1 cellular context compared by ENCODE assay signal in genomic region chr19:4234142-4234861, GRCh38.
TF ChIP-seq lines count a peak whose summit lies in the region.

No MANE protein-coding gene starts in this region.

TF ChIP-seq in HepG2, 621 proteins besides CTCF, POLR2A, EP300 and RAD21 (continued from another document and continues in another):
- TF ChIP-seq GPN1 (CRISPR knock-in tag; IDR thresholded peaks at IDR 0.05; ENCODE audit: borderline replicate concordance), result no peak
- no peak for TF ChIP-seq ISL2 (CRISPR knock-in tag; IDR thresholded peaks at IDR 0.05)
- peak; percentile 37; the same call in 1 of the 2 replicates for TF ChIP-seq IRF9 (CRISPR knock-in tag; IDR thresholded peaks at IDR 0.05; ENCODE audit: borderline replicate concordance)
- TF ChIP-seq CHD4 (IDR thresholded peaks at IDR 0.05; ENCODE audit: borderline replicate concordance, low read length), result no peak
- no peak; the same call in 1 of the 2 replicates for TF ChIP-seq ZNF414 (CRISPR knock-in tag; IDR thresholded peaks at IDR 0.05)
- no peak for TF ChIP-seq ZXDC (CRISPR knock-in tag; IDR thresholded peaks at IDR 0.05)
- no peak for TF ChIP-seq NFATC3 (CRISPR knock-in tag; IDR thresholded peaks at IDR 0.05)
- TF ChIP-seq ZNF350 (CRISPR knock-in tag; IDR thresholded peaks at IDR 0.05; ENCODE audit: borderline replicate concordance, low read depth), result no peak
- TF ChIP-seq TBX2 (CRISPR knock-in tag; IDR thresholded peaks at IDR 0.05; ENCODE audit: borderline replicate concordance), result no peak
- no peak for TF ChIP-seq ZNF615 (CRISPR knock-in tag; IDR thresholded peaks at IDR 0.05; ENCODE audit: borderline replicate concordance)
- no peak for TF ChIP-seq SOX13 (IDR thresholded peaks at IDR 0.05)
- peak in 1 of 2 experiments; percentile 32; a peak in 1 of 4 replicates for TF ChIP-seq SOX13 (CRISPR knock-in tag; conservative IDR thresholded peaks at IDR 0.05 in 1 of 2, IDR thresholded peaks at IDR 0.05 in 1 of 2)
- TF ChIP-seq ZNF577 (CRISPR knock-in tag; IDR thresholded peaks at IDR 0.05; ENCODE audit: borderline replicate concordance, low read depth), result no peak
- no peak for TF ChIP-seq ETS1 (CRISPR knock-in tag; IDR thresholded peaks at IDR 0.05)
- TF ChIP-seq MBNL3 (CRISPR knock-in tag; conservative IDR thresholded peaks at IDR 0.05), result no peak
- no peak for TF ChIP-seq ZFP90 (CRISPR knock-in tag; IDR thresholded peaks at IDR 0.05; ENCODE audit: borderline replicate concordance)
- no peak for TF ChIP-seq HCFC1 (IDR thresholded peaks at IDR 0.05; ENCODE audit: low read depth, low read length)
- no peak for TF ChIP-seq PAF1 (CRISPR knock-in tag; IDR thresholded peaks at IDR 0.05)
- no peak for TF ChIP-seq MED13 (CRISPR knock-in tag; IDR thresholded peaks at IDR 0.05)
- TF ChIP-seq ZNF101 (CRISPR knock-in tag; IDR thresholded peaks at IDR 0.05; ENCODE audit: borderline replicate concordance, low read depth), result no peak
- no peak for TF ChIP-seq ZNF678 (CRISPR knock-in tag; IDR thresholded peaks at IDR 0.05)
- no peak for TF ChIP-seq ZBTB20 (CRISPR knock-in tag; IDR thresholded peaks at IDR 0.05; ENCODE audit: borderline replicate concordance, low read depth)
- no peak for TF ChIP-seq ZNF142 (CRISPR knock-in tag; IDR thresholded peaks at IDR 0.05)
- no peak for TF ChIP-seq ZNF557 (CRISPR knock-in tag; IDR thresholded peaks at IDR 0.05)
- TF ChIP-seq ATAD3A (CRISPR knock-in tag; IDR thresholded peaks at IDR 0.05), result no peak
- no peak for TF ChIP-seq CEBPZ (IDR thresholded peaks at IDR 0.05; ENCODE audit: low read length)
- no peak for TF ChIP-seq SRF (IDR thresholded peaks at IDR 0.05; ENCODE audit: low read depth, low read length)
- no peak for TF ChIP-seq EEA1 (CRISPR knock-in tag; IDR thresholded peaks at IDR 0.05; ENCODE audit: borderline replicate concordance)
- TF ChIP-seq GLI4 (CRISPR knock-in tag; IDR thresholded peaks at IDR 0.05; ENCODE audit: borderline replicate concordance), result no peak
- TF ChIP-seq ZNF549 (CRISPR knock-in tag; IDR thresholded peaks at IDR 0.05), result no peak
- no peak for TF ChIP-seq ADNP (CRISPR knock-in tag; IDR thresholded peaks at IDR 0.05)
- TF ChIP-seq PAX8 (CRISPR knock-in tag; IDR thresholded peaks at IDR 0.05; ENCODE audit: borderline replicate concordance), result no peak
- TF ChIP-seq GATA4 (IDR thresholded peaks at IDR 0.05; ENCODE audit: borderline replicate concordance, low read depth), result no peak
- TF ChIP-seq ZNF383 (CRISPR knock-in tag; IDR thresholded peaks at IDR 0.05; ENCODE audit: borderline replicate concordance), result no peak
- no peak for TF ChIP-seq ZFP62 (CRISPR knock-in tag; IDR thresholded peaks at IDR 0.05)
- TF ChIP-seq ZNF326 (CRISPR knock-in tag; IDR thresholded peaks at IDR 0.05; ENCODE audit: borderline replicate concordance), result no peak
- TF ChIP-seq HMG20A (CRISPR knock-in tag; IDR thresholded peaks at IDR 0.05; ENCODE audit: borderline replicate concordance), result no peak
- 0 out of 2 replicates have a peak, but pooled peaks have one; percentile 25 for TF ChIP-seq CREM (IDR thresholded peaks at IDR 0.05)
- TF ChIP-seq CREM (CRISPR knock-in tag; IDR thresholded peaks at IDR 0.05), result no peak
- TF ChIP-seq ZNF570 (CRISPR knock-in tag; IDR thresholded peaks at IDR 0.05; ENCODE audit: borderline replicate concordance), result no peak
- no peak for TF ChIP-seq SYNCRIP (IDR thresholded peaks at IDR 0.05; ENCODE audit: insufficient read depth, low read depth, low read length)
- no peak for TF ChIP-seq HNRNPH1 (optimal IDR thresholded peaks at IDR 0.05; ENCODE audit: low read depth, low read length)
- TF ChIP-seq TAF15 (IDR thresholded peaks at IDR 0.05; ENCODE audit: low read depth, low read length, poor library complexity, severe bottlenecking), result no peak
- no peak for TF ChIP-seq ATF7-NPFF (CRISPR knock-in tag; IDR thresholded peaks at IDR 0.05; ENCODE audit: low read depth)
- no peak for TF ChIP-seq HMG20B (CRISPR knock-in tag; conservative IDR thresholded peaks at IDR 0.05)
